Comparison of ENCODE assay signal across 1 cellular context in genomic region chr1:62352387-62352786, GRCh38.
TF ChIP-seq lines count a peak whose summit lies in the region.

No MANE protein-coding gene starts in this region.

TF ChIP-seq in SK-N-SH, 30 proteins besides CTCF, POLR2A, EP300 and RAD21 (continued from another document):
- no peak for TF ChIP-seq REST (IDR thresholded peaks at IDR 0.05; ENCODE audit: low read depth, low read length)
TF ChIP-seq in SK-N-SH: peak in this region for 0.
